Comparison of ENCODE assay signal across 24 cellular contexts in the genomic region with DNA sequence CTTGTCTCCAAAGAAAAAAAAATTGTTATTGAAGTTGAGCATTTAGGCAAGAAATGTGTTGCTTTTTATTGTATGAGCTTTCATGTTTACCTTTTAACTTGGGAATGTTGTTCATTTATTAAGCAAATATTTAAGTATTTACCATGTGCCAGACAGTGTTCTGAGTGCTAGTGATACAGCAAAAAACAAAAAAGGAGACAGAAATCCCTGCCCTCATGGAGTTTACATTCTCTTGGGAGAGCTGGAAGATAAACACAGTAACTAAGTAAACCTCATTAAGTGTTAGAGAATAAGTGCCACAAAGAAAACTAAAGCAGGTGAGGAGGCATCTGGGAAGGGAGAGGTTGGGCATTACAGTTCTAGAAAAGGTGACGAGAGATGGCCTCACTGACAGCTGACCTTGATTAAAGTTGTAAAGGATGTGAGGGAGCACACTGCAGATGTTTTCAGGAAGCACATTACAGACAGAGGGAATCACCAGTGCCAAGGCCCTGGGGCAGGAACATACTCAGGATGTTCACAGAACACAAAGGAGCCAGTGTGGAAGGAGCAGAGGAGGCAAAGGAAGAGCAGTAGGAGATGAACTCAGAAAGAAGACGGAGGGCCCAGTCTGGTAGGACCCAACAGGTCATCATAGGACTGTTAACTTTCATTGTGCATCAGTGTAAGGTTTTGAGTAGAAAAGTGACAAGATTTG.
"Had no signal": no experiment of that assay in that cellular context is flagged by ENCODE, and none has a peak within 500 bp of the region (broad histone marks: within the 10 kb centered on the region; RNA-seq: fewer than 3 reads in every experiment).

No MANE protein-coding gene starts in this region.

- H3K4me3 Mint-ChIP-seq: activated B cell treated with CpG ODN at 0.5 μM for 24 hours; activated CD4-positive, alpha-beta memory T cell treated with anti-CD3 and anti-CD28 coated beads, Interleukin-2, amount 10 ng/mL, durations not matched to agents 7 days and 5 days had no signal

- H3K9me3 Mint-ChIP-seq: activated B cell treated with CpG ODN at 0.5 μM for 24 hours; activated CD4-positive, alpha-beta memory T cell treated with anti-CD3 and anti-CD28 coated beads, Interleukin-2, amount 10 ng/mL, durations not matched to agents 7 days and 5 days; activated naive CD4-positive, alpha-beta T cell treated with anti-CD3 and anti-CD28 coated beads, Interleukin-2, amount 50 U/mL, for 72 hours had no signal

- H3K4me1 Mint-ChIP-seq: activated B cell treated with CpG ODN at 0.5 μM for 24 hours; activated CD4-positive, alpha-beta memory T cell treated with anti-CD3 and anti-CD28 coated beads, Interleukin-2, amount 10 ng/mL, durations not matched to agents 7 days and 5 days had no signal

- H3K27ac Mint-ChIP-seq: activated B cell treated with CpG ODN at 0.5 μM for 24 hours; activated CD4-positive, alpha-beta memory T cell treated with anti-CD3 and anti-CD28 coated beads, Interleukin-2, amount 10 ng/mL, durations not matched to agents 7 days and 5 days had no signal

- ATAC-seq: activated naive CD4-positive, alpha-beta T cell treated with anti-CD3 and anti-CD28 coated beads, Interleukin-2, amount 50 U/mL, for 72 hours; PC-3 had no signal

- FAIRE-seq: RCC 7860, TTC549 had no signal

- H3K27me3 Mint-ChIP-seq: activated B cell treated with CpG ODN at 0.5 μM for 24 hours; activated CD4-positive, alpha-beta memory T cell treated with anti-CD3 and anti-CD28 coated beads, Interleukin-2, amount 10 ng/mL, durations not matched to agents 7 days and 5 days had no signal

- DNase-seq: activated B cell treated with CpG ODN at 0.5 μM for 24 hours; activated CD4-positive, alpha-beta memory T cell treated with anti-CD3 and anti-CD28 coated beads, Interleukin-2, amount 10 ng/mL, durations not matched to agents 7 days and 5 days; activated CD4-positive, alpha-beta T cell treated with anti-CD3 and anti-CD28 coated beads for 1 hour; activated CD4-positive, alpha-beta T cell treated with anti-CD3 and anti-CD28 coated beads, Interleukin-2, amount 50 U/mL, for 1 hour; activated effector memory CD4-positive, alpha-beta T cell treated with Interleukin-2 at 50 U/mL for 16 hours; activated naive CD4-positive, alpha-beta T cell; activated T-cell treated with anti-CD3 and anti-CD28 coated beads for 4 hours; brain microvascular endothelial cell; KG1; MG63; MV-4-11; NCI-H1105; NCI-H1436; NCI-H1694 treated with DMSO at 0.1 percent for 48 hours; NCI-H2029 treated with DMSO at 0.1 percent for 48 hours; NCI-H510A treated with DMSO at 0.1 percent for 48 hours; PC-3; SHP77 treated with DMSO at 0.1 percent for 48 hours; T-helper 2 cell; T1000 had no signal

- H3K27ac ChIP-seq: brain microvascular endothelial cell, cardiac muscle cell had no signal

- H3K9me3 ChIP-seq: MG63 had no signal

- H3K27me3 ChIP-seq: brain microvascular endothelial cell, cardiac muscle cell, MG63 had no signal

- H3K4me3 ChIP-seq: cardiac muscle cell, MG63 had no signal
